ENCODE assay signal across 1 cellular context in the genomic region with DNA sequence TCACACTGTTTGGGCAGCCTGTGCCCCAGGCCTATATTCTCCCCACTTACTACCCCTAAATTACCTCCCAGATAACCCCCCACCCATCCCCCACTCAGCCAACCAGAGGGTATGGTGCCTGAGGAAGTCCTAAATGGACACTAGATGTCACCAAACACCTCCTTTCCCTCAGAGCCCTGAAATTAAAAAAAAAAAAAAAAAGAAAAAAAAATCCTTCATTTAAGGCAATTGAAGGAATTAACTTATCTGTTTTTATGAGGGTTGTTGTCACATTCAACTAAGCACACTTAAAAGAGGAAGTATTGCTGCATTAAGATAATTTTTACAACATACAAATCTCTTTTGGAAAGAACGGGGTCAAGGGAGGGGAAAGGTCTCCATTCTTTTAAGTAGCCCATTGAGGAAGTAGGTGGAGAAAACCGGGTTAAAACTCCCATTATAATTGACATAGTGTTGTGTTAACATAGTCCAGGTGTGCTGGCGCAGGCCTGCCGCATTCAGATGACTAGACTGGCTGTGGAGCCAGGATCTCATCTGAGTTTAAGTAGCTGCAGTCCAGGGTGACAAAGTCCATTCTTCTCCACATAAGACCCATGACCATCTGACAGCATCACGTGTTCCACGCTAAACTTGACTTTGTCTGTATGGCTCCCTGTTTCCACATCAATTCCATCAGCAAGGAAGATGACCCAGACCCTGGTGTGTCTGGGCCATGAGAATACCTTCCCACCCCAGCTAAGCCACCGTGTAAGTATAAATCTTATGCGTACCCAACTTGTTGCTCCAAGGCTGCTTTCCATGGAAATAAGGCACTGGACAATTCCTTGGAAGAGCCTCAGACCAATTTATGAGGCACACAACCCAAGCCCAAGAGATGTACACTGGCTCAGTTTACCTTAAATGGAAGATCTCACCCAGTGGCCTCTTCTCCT.
TF ChIP-seq lines count a peak whose summit lies in the region.

No MANE protein-coding gene starts in this region.

TF ChIP-seq in HepG2, 621 proteins besides CTCF, POLR2A, EP300 and RAD21 (continued from another document and continues in another):
- no peak for TF ChIP-seq ZNF264 (CRISPR knock-in tag; IDR thresholded peaks at IDR 0.05)
- no peak for TF ChIP-seq POGZ (CRISPR knock-in tag; IDR thresholded peaks at IDR 0.05)
- TF ChIP-seq, protein P1, sequence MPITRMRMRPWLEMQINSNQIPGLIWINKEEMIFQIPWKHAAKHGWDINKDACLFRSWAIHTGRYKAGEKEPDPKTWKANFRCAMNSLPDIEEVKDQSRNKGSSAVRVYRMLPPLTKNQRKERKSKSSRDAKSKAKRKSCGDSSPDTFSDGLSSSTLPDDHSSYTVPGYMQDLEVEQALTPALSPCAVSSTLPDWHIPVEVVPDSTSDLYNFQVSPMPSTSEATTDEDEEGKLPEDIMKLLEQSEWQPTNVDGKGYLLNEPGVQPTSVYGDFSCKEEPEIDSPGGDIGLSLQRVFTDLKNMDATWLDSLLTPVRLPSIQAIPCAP (CRISPR knock-in tag; IDR thresholded peaks at IDR 0.05; ENCODE audit: low read depth) = no peak
- TF ChIP-seq RFXAP (CRISPR knock-in tag; IDR thresholded peaks at IDR 0.05; ENCODE audit: borderline replicate concordance) = 0 out of 2 replicates have a peak, but pooled peaks have one; percentile 55
- TF ChIP-seq ZNF670 (CRISPR knock-in tag; IDR thresholded peaks at IDR 0.05; ENCODE audit: borderline replicate concordance) = no peak
- peak; percentile 57 for TF ChIP-seq PITX1 (CRISPR knock-in tag; IDR thresholded peaks at IDR 0.05)
- TF ChIP-seq PHF5A (CRISPR knock-in tag; IDR thresholded peaks at IDR 0.05; ENCODE audit: low read depth, unreplicated experiment) = no peak
- no peak for TF ChIP-seq ZNF562 (CRISPR knock-in tag; IDR thresholded peaks at IDR 0.05; ENCODE audit: borderline replicate concordance)
- TF ChIP-seq GABPB1 (CRISPR knock-in tag; IDR thresholded peaks at IDR 0.05) = no peak
- no peak for TF ChIP-seq ZNF251 (CRISPR knock-in tag; IDR thresholded peaks at IDR 0.05)
- no peak for TF ChIP-seq ZNF253 (CRISPR knock-in tag; IDR thresholded peaks at IDR 0.05; ENCODE audit: borderline replicate concordance)
- TF ChIP-seq FOXA3 (CRISPR knock-in tag; IDR thresholded peaks at IDR 0.05) = no peak
- TF ChIP-seq SRF (IDR thresholded peaks at IDR 0.05; ENCODE audit: low read depth, low read length) = no peak
- TF ChIP-seq, protein P2, sequence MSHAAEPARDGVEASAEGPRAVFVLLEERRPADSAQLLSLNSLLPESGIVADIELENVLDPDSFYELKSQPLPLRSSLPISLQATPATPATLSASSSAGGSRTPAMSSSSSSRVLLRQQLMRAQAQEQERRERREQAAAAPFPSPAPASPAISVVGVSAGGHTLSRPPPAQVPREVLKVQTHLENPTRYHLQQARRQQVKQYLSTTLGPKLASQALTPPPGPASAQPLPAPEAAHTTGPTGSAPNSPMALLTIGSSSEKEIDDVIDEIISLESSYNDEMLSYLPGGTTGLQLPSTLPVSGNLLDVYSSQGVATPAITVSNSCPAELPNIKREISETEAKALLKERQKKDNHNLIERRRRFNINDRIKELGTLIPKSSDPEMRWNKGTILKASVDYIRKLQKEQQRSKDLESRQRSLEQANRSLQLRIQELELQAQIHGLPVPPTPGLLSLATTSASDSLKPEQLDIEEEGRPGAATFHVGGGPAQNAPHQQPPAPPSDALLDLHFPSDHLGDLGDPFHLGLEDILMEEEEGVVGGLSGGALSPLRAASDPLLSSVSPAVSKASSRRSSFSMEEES (CRISPR knock-in tag; IDR thresholded peaks at IDR 0.05) = peak; percentile 82
- no peak for TF ChIP-seq NFYB (CRISPR knock-in tag; IDR thresholded peaks at IDR 0.05)
- TF ChIP-seq, protein P3, sequence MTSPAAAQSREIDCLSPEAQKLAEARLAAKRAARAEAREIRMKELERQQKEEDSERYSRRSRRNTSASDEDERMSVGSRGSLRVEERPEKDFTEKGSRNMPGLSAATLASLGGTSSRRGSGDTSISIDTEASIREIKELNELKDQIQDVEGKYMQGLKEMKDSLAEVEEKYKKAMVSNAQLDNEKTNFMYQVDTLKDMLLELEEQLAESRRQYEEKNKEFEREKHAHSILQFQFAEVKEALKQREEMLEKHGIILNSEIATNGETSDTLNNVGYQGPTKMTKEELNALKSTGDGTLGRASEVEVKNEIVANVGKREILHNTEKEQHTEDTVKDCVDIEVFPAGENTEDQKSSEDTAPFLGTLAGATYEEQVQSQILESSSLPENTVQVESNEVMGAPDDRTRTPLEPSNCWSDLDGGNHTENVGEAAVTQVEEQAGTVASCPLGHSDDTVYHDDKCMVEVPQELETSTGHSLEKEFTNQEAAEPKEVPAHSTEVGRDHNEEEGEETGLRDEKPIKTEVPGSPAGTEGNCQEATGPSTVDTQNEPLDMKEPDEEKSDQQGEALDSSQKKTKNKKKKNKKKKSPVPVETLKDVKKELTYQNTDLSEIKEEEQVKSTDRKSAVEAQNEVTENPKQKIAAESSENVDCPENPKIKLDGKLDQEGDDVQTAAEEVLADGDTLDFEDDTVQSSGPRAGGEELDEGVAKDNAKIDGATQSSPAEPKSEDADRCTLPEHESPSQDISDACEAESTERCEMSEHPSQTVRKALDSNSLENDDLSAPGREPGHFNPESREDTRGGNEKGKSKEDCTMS (CRISPR knock-in tag; conservative IDR thresholded peaks at IDR 0.05) = no peak
- TF ChIP-seq HES4 (CRISPR knock-in tag; IDR thresholded peaks at IDR 0.05; ENCODE audit: borderline replicate concordance) = no peak
- no peak for TF ChIP-seq ZNF782 (CRISPR knock-in tag; IDR thresholded peaks at IDR 0.05; ENCODE audit: borderline replicate concordance)
- TF ChIP-seq SCMH1 (CRISPR knock-in tag; IDR thresholded peaks at IDR 0.05; ENCODE audit: borderline replicate concordance) = no peak
- peak; percentile 25; the same call in 1 of the 2 replicates for TF ChIP-seq ZFY (CRISPR knock-in tag; IDR thresholded peaks at IDR 0.05)
- TF ChIP-seq ZNF878 (CRISPR knock-in tag; IDR thresholded peaks at IDR 0.05) = no peak
- no peak for TF ChIP-seq ELK4 (CRISPR knock-in tag; IDR thresholded peaks at IDR 0.05; ENCODE audit: borderline replicate concordance)
- no peak for TF ChIP-seq ZNF496 (CRISPR knock-in tag; IDR thresholded peaks at IDR 0.05; ENCODE audit: insufficient replicate concordance)
- TF ChIP-seq HDAC1 (CRISPR knock-in tag; IDR thresholded peaks at IDR 0.05) = no peak
- no peak for TF ChIP-seq ZNF567 (CRISPR knock-in tag; IDR thresholded peaks at IDR 0.05; ENCODE audit: borderline replicate concordance)
- TF ChIP-seq, protein P4, sequence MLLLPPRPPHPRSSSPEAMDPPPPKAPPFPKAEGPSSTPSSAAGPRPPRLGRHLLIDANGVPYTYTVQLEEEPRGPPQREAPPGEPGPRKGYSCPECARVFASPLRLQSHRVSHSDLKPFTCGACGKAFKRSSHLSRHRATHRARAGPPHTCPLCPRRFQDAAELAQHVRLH (CRISPR knock-in tag; IDR thresholded peaks at IDR 0.05; ENCODE audit: borderline replicate concordance, low read depth) = no peak
- no peak for TF ChIP-seq MBD4 (IDR thresholded peaks at IDR 0.05; ENCODE audit: borderline replicate concordance, low read length)
- TF ChIP-seq DRAP1 (CRISPR knock-in tag; IDR thresholded peaks at IDR 0.05) = no peak
- TF ChIP-seq CAMTA2 (CRISPR knock-in tag; IDR thresholded peaks at IDR 0.05; ENCODE audit: borderline replicate concordance) = no peak
- TF ChIP-seq, protein P5, sequence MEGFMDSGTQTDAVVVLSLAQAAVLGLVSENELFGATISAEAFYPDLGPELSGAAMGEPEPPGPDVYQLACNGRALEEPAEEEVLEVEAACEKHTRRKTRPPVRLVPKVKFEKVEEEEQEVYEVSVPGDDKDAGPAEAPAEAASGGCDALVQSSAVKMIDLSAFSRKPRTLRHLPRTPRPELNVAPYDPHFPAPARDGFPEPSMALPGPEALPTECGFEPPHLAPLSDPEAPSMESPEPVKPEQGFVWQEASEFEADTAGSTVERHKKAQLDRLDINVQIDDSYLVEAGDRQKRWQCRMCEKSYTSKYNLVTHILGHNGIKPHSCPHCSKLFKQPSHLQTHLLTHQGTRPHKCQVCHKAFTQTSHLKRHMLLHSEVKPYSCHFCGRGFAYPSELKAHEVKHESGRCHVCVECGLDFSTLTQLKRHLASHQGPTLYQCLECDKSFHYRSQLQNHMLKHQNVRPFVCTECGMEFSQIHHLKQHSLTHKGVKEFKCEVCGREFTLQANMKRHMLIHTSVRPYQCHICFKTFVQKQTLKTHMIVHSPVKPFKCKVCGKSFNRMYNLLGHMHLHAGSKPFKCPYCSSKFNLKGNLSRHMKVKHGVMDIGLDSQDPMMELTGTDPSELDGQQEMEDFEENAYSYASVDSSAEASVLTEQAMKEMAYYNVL (CRISPR knock-in tag; IDR thresholded peaks at IDR 0.05; ENCODE audit: borderline replicate concordance) = no peak
- TF ChIP-seq MYC (CRISPR knock-in tag; IDR thresholded peaks at IDR 0.05; ENCODE audit: borderline replicate concordance) = no peak
- peak; percentile 60 for TF ChIP-seq STAG1 (CRISPR knock-in tag; IDR thresholded peaks at IDR 0.05)
- TF ChIP-seq ZNF337 (CRISPR knock-in tag; IDR thresholded peaks at IDR 0.05; ENCODE audit: borderline replicate concordance, low read depth) = no peak
- TF ChIP-seq ZNF773 (CRISPR knock-in tag; IDR thresholded peaks at IDR 0.05; ENCODE audit: borderline replicate concordance) = no peak
- TF ChIP-seq, protein P6, sequence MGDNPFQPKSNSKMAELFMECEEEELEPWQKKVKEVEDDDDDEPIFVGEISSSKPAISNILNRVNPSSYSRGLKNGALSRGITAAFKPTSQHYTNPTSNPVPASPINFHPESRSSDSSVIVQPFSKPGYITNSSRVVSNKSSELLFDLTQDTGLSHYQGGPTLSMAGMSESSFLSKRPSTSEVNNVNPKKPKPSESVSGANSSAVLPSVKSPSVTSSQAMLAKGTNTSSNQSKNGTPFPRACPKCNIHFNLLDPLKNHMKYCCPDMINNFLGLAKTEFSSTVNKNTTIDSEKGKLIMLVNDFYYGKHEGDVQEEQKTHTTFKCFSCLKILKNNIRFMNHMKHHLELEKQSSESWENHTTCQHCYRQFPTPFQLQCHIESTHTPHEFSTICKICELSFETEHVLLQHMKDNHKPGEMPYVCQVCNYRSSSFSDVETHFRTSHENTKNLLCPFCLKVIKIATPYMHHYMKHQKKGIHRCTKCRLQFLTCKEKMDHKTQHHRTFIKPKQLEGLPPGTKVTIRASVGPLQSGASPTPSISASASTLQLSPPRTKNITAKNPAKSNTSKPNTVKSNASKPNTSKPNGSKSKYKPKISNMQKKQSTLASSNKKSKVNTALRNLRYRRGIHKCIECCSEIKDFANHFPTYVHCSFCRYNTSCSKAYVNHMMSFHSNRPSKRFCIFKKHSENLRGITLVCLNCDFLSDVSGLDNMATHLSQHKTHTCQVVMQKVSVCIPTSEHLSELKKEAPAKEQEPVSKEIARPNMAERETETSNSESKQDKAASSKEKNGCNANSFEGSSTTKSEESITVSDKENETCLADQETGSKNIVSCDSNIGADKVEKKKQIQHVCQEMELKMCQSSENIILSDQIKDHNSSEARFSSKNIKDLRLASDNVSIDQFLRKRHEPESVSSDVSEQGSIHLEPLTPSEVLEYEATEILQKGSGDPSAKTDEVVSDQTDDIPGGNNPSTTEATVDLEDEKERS (CRISPR knock-in tag; IDR thresholded peaks at IDR 0.05) = no peak
- no peak for TF ChIP-seq ZFP37 (CRISPR knock-in tag; IDR thresholded peaks at IDR 0.05; ENCODE audit: borderline replicate concordance)
- TF ChIP-seq, protein P7, sequence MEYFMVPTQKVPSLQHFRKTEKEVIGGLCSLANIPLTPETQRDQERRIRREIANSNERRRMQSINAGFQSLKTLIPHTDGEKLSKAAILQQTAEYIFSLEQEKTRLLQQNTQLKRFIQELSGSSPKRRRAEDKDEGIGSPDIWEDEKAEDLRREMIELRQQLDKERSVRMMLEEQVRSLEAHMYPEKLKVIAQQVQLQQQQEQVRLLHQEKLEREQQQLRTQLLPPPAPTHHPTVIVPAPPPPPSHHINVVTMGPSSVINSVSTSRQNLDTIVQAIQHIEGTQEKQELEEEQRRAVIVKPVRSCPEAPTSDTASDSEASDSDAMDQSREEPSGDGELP (IDR thresholded peaks at IDR 0.05; ENCODE audit: borderline replicate concordance, low read depth) = no peak; the same call in 1 of the 2 replicates
- TF ChIP-seq KLF9 (CRISPR knock-in tag; IDR thresholded peaks at IDR 0.05; ENCODE audit: low read depth) = no peak
- no peak for TF ChIP-seq MYPOP (CRISPR knock-in tag; IDR thresholded peaks at IDR 0.05)
- TF ChIP-seq, protein P8, sequence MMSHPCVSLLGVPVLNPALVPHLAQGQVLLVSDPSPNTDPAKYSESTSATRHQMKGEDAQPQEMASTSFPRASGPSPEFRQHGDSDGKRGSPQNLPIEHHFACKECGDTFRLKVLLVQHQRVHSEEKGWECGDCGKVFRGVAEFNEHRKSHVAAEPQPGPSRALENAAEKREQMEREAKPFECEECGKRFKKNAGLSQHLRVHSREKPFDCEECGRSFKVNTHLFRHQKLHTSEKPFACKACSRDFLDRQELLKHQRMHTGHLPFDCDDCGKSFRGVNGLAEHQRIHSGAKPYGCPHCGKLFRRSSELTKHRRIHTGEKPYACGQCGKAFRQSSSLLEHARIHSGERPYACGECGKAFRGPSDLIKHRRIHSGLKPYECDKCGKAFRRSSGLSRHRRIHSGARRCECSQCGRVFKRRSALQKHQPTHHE (CRISPR knock-in tag; IDR thresholded peaks at IDR 0.05; ENCODE audit: borderline replicate concordance) = no peak
- TF ChIP-seq, protein P9, sequence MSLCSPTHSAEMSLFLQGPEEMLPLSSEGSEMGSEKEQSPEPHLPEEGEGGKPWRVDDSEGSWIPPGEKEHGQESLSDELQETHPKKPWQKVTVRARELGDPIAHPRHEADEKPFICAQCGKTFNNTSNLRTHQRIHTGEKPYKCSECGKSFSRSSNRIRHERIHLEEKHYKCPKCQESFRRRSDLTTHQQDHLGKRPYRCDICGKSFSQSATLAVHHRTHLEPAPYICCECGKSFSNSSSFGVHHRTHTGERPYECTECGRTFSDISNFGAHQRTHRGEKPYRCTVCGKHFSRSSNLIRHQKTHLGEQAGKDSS (CRISPR knock-in tag; IDR thresholded peaks at IDR 0.05; ENCODE audit: borderline replicate concordance, low read depth) = no peak
- no peak for TF ChIP-seq SP140L (CRISPR knock-in tag; IDR thresholded peaks at IDR 0.05; ENCODE audit: borderline replicate concordance)
- peak; percentile 34; the same call in 1 of the 2 replicates for TF ChIP-seq SPEN (CRISPR knock-in tag; IDR thresholded peaks at IDR 0.05; ENCODE audit: low read depth)
- peak; percentile 90 for TF ChIP-seq ZNF644 (CRISPR knock-in tag; IDR thresholded peaks at IDR 0.05; ENCODE audit: low read depth)
